Comparison of ENCODE assay signal across 1 cellular context in the genomic region with DNA sequence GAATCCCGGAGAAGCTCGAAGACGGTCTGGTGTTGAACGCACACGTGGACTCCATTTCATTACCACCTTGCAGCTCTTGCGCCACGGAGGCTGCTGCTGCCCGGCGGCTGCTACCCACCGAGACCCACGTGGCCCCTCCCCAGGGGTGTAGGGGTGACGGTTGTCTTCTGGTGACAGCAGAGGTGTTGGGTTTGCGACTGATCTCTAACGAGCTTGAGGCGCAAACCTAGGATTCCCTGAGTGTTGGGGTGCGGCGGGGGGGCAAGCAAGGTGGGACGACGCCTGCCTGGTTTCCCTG.
A peak's percentile ranks its signal among the peaks of the same experiment; 100 is the strongest.
TF ChIP-seq lines count a peak whose summit lies in the region.

No MANE protein-coding gene starts in this region.

TF ChIP-seq in HepG2, 621 proteins besides CTCF, POLR2A, EP300 and RAD21:
- TF ChIP-seq ZNF749 (CRISPR knock-in tag; IDR thresholded peaks at IDR 0.05; ENCODE audit: borderline replicate concordance): no peak
- 0 out of 2 replicates have a peak, but pooled peaks have one; percentile 42 for TF ChIP-seq BRD4 (CRISPR knock-in tag; IDR thresholded peaks at IDR 0.05)
- no peak for TF ChIP-seq ZNF83 (CRISPR knock-in tag; IDR thresholded peaks at IDR 0.05; ENCODE audit: borderline replicate concordance)
- TF ChIP-seq, protein P1, sequence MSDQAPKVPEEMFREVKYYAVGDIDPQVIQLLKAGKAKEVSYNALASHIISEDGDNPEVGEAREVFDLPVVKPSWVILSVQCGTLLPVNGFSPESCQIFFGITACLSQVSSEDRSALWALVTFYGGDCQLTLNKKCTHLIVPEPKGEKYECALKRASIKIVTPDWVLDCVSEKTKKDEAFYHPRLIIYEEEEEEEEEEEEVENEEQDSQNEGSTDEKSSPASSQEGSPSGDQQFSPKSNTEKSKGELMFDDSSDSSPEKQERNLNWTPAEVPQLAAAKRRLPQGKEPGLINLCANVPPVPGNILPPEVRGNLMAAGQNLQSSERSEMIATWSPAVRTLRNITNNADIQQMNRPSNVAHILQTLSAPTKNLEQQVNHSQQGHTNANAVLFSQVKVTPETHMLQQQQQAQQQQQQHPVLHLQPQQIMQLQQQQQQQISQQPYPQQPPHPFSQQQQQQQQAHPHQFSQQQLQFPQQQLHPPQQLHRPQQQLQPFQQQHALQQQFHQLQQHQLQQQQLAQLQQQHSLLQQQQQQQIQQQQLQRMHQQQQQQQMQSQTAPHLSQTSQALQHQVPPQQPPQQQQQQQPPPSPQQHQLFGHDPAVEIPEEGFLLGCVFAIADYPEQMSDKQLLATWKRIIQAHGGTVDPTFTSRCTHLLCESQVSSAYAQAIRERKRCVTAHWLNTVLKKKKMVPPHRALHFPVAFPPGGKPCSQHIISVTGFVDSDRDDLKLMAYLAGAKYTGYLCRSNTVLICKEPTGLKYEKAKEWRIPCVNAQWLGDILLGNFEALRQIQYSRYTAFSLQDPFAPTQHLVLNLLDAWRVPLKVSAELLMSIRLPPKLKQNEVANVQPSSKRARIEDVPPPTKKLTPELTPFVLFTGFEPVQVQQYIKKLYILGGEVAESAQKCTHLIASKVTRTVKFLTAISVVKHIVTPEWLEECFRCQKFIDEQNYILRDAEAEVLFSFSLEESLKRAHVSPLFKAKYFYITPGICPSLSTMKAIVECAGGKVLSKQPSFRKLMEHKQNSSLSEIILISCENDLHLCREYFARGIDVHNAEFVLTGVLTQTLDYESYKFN (CRISPR knock-in tag; conservative IDR thresholded peaks at IDR 0.05): no peak
- no peak for TF ChIP-seq MAFF (IDR thresholded peaks at IDR 0.05; ENCODE audit: low read depth, low read length)
- TF ChIP-seq NR2F1 (CRISPR knock-in tag; IDR thresholded peaks at IDR 0.05): no peak
- no peak for TF ChIP-seq ZNF703 (CRISPR knock-in tag; IDR thresholded peaks at IDR 0.05; ENCODE audit: borderline replicate concordance)
- TF ChIP-seq, protein P2, sequence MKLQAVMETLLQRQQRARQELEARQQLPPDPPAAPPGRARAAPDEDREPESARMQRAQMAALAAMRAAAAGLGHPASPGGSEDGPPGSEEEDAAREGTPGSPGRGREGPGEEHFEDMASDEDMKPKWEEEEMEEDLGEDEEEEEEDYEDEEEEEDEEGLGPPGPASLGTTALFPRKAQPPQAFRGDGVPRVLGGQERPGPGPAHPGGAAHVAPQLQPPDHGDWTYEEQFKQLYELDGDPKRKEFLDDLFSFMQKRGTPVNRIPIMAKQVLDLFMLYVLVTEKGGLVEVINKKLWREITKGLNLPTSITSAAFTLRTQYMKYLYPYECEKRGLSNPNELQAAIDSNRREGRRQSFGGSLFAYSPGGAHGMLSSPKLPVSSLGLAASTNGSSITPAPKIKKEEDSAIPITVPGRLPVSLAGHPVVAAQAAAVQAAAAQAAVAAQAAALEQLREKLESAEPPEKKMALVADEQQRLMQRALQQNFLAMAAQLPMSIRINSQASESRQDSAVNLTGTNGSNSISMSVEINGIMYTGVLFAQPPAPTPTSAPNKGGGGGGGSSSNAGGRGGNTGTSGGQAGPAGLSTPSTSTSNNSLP (IDR thresholded peaks at IDR 0.05; ENCODE audit: low read depth, low read length): no peak
- TF ChIP-seq, protein P3, sequence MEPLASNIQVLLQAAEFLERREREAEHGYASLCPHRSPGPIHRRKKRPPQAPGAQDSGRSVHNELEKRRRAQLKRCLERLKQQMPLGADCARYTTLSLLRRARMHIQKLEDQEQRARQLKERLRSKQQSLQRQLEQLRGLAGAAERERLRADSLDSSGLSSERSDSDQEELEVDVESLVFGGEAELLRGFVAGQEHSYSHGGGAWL (CRISPR knock-in tag; IDR thresholded peaks at IDR 0.05): 0 out of 2 replicates have a peak, but pooled peaks have one; percentile 3
- TF ChIP-seq CENPT (CRISPR knock-in tag; IDR thresholded peaks at IDR 0.05; ENCODE audit: low read depth): 0 out of 2 replicates have a peak, but pooled peaks have one; percentile 41
- TF ChIP-seq, protein P4, sequence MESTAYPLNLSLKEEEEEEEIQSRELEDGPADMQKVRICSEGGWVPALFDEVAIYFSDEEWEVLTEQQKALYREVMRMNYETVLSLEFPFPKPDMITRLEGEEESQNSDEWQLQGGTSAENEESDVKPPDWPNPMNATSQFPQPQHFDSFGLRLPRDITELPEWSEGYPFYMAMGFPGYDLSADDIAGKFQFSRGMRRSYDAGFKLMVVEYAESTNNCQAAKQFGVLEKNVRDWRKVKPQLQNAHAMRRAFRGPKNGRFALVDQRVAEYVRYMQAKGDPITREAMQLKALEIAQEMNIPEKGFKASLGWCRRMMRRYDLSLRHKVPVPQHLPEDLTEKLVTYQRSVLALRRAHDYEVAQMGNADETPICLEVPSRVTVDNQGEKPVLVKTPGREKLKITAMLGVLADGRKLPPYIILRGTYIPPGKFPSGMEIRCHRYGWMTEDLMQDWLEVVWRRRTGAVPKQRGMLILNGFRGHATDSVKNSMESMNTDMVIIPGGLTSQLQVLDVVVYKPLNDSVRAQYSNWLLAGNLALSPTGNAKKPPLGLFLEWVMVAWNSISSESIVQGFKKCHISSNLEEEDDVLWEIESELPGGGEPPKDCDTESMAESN (CRISPR knock-in tag; conservative IDR thresholded peaks at IDR 0.05): no peak
- 0 out of 2 replicates have a peak, but pooled peaks have one; percentile 0 for TF ChIP-seq NFKB2 (CRISPR knock-in tag; IDR thresholded peaks at IDR 0.05; ENCODE audit: borderline replicate concordance)
- no peak for TF ChIP-seq MED1 (CRISPR knock-in tag; IDR thresholded peaks at IDR 0.05)
